In the genomic region with DNA sequence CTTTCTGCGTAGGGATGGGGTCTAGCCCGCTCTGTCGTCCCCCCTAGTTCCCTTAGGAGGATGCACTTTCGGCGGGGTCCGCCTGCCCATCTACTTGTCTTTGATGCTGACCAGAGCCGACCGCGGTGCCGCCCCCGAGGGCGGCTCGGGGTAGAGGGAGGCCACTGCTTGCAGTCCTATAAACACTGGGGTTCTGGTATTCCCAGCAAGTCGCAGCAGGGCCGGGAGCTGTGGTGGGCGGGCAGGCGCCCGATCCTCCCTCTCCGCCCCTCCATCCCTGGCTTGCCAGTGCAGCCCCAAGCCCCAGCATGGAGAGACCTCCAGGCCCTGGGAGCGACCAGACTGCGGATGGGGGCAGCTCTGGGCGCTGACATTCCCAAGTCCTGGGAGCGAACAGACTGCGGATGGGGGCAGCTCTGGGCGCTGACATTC, we compare ENCODE assay signal across 8 cellular contexts. TPM values are rescaled to one million over a fixed set of nuclear protein-coding genes. Genes with fewer than 3 reads are reported as not detected.
DNase-seq lines count a peak whose midpoint lies in the region; ATAC-seq and TF ChIP-seq lines count a peak whose summit lies in the region.

No MANE protein-coding gene starts in this region.

- peaks cover 3% of the 10 kb centered on the region; the same call in 1 of the 2 replicates for H3K4me1 ChIP-seq in iPS DF 6.9 (ENCODE audit: control insufficient read depth, insufficient read depth, low read length)

- no peak for ATAC-seq in activated CD4-positive, alpha-beta T cell treated with anti-CD3 and anti-CD28 coated beads for 36 hours
- no peak for ATAC-seq in activated B cell treated with CpG ODN at 0.5 μM for 24 hours (ENCODE audit: low read depth)
- ATAC-seq in stimulated activated effector memory CD8-positive, alpha-beta T cell treated with anti-CD3 and anti-CD28 coated beads, Interleukin-12 subunit alpha, Interleukin-12 subunit beta, amount 100 ng/mL, for 72 hours, result no peak
- ATAC-seq in GM18505 (IDR thresholded peaks at IDR 0.05; ENCODE audit: unreplicated experiment), result no peak
- ATAC-seq in GM21576 (IDR thresholded peaks at IDR 0.05; ENCODE audit: unreplicated experiment), result no peak

- intact Hi-C loops in activated CD4-positive, alpha-beta T cell treated with anti-CD3 and anti-CD28 coated beads for 36 hours (cut with DNase I, micrococcal nuclease), result loop anchor here (1.0 to 2.0 kb wide), 4 partner anchors 17 to 63 kb away; a partner anchor contains a TSS
- intact Hi-C loops in activated B cell treated with CpG ODN at 0.5 μM for 24 hours (cut with micrococcal nuclease), result loop anchor here (1.0 to 5.0 kb wide), 6 partner anchors 8 to 200 kb away; a partner anchor contains a TSS

- no CpG with 5 or more reads among the region's 25 CpGs for WGBS in iPS DF 6.9 (ENCODE audit: insufficient coverage, insufficient read length)

- CTCF ChIA-PET in activated CD4-positive, alpha-beta T cell treated with anti-CD3 and anti-CD28 coated beads for 36 hours (lab: Charles Lee), result interaction anchor here (0.9 to 2.4 kb wide), 4 partner anchors 20 to 419 kb away, joined by 3 to 9 read pairs (median 3); a partner anchor contains a TSS
- CTCF ChIA-PET in activated B cell treated with CpG ODN at 0.5 μM for 24 hours (lab: Charles Lee), result interaction anchor here (0.8 to 3.7 kb wide), 4 partner anchors 10 to 91 kb away, joined by 3 to 21 read pairs (median 10); no protein-coding TSS in a partner anchor

- peak overlapping the region; percentile 78; the same call in 1 of the 2 replicates for H3K4me3 ChIP-seq in iPS DF 6.9 (ENCODE audit: low read length)

- no peaks in the 10 kb centered on the region for H3K27me3 ChIP-seq in iPS DF 6.9 (ENCODE audit: control insufficient read depth, insufficient read depth, low read length)

- H3K36me3 ChIP-seq in iPS DF 6.9 (ENCODE audit: control insufficient read depth, insufficient read depth, low read length), result no peaks in the 10 kb centered on the region

- no peaks in the 10 kb centered on the region for H3K9me3 Mint-ChIP-seq in activated CD4-positive, alpha-beta T cell treated with anti-CD3 and anti-CD28 coated beads for 36 hours (ENCODE audit: low read depth)
- H3K9me3 Mint-ChIP-seq in activated B cell treated with CpG ODN at 0.5 μM for 24 hours, result no peaks in the 10 kb centered on the region
- no peaks in the 10 kb centered on the region for H3K9me3 Mint-ChIP-seq in stimulated activated effector memory CD8-positive, alpha-beta T cell treated with anti-CD3 and anti-CD28 coated beads, Interleukin-12 subunit alpha, Interleukin-12 subunit beta, amount 100 ng/mL, for 72 hours

- H3K27me3 Mint-ChIP-seq in activated CD4-positive, alpha-beta T cell treated with anti-CD3 and anti-CD28 coated beads for 36 hours, result no peaks in the 10 kb centered on the region
- no peaks in the 10 kb centered on the region for H3K27me3 Mint-ChIP-seq in activated B cell treated with CpG ODN at 0.5 μM for 24 hours

- no peaks in the 10 kb centered on the region for H3K9me3 ChIP-seq in iPS DF 6.9 (ENCODE audit: control insufficient read depth, insufficient read depth, low read length)

- H3K27ac ChIP-seq in iPS DF 6.9 (ENCODE audit: low read length), result no peak overlapping the region

- no peak overlapping the region for H3K27ac Mint-ChIP-seq in activated CD4-positive, alpha-beta T cell treated with anti-CD3 and anti-CD28 coated beads for 36 hours
- H3K27ac Mint-ChIP-seq in activated B cell treated with CpG ODN at 0.5 μM for 24 hours, result peak overlapping the region; percentile 80
- H3K27ac Mint-ChIP-seq in stimulated activated effector memory CD8-positive, alpha-beta T cell treated with anti-CD3 and anti-CD28 coated beads, Interleukin-12 subunit alpha, Interleukin-12 subunit beta, amount 100 ng/mL, for 72 hours, result peak overlapping the region; percentile 75

- peak overlapping the region; percentile 76 for H3K4me3 Mint-ChIP-seq in activated CD4-positive, alpha-beta T cell treated with anti-CD3 and anti-CD28 coated beads for 36 hours
- peak overlapping the region; percentile 93 for H3K4me3 Mint-ChIP-seq in activated B cell treated with CpG ODN at 0.5 μM for 24 hours
- H3K4me3 Mint-ChIP-seq in stimulated activated effector memory CD8-positive, alpha-beta T cell treated with anti-CD3 and anti-CD28 coated beads, Interleukin-12 subunit alpha, Interleukin-12 subunit beta, amount 100 ng/mL, for 72 hours, result peak overlapping the region; percentile 77

- no peak for DNase-seq in activated CD4-positive, alpha-beta T cell treated with anti-CD3 and anti-CD28 coated beads for 36 hours
- no peak for DNase-seq in activated CD4-positive, alpha-beta T cell treated with anti-CD3 and anti-CD28 coated beads, Interleukin-2, amount 50 U/mL, for 48 hours
- DNase-seq in activated B cell treated with CpG ODN at 0.5 μM for 24 hours (no peak), iPS DF 6.9 (ENCODE audit: low read depth, low spot score) (no peak), DMS79 (lab: John Stamatoyannopoulos, UW) (no peak)
- DNase-seq in stimulated activated effector memory CD8-positive, alpha-beta T cell treated with anti-CD3 and anti-CD28 coated beads, Interleukin-12 subunit alpha, Interleukin-12 subunit beta, amount 100 ng/mL, for 72 hours (ENCODE audit: low spot score in 2 of 2), result no peak

- TF ChIP-seq POLR2A in GM18505 (IDR thresholded peaks at IDR 0.05; ENCODE audit: borderline replicate concordance, extremely low read depth, insufficient read depth, insufficient read length), result no peak

- no peaks in the 10 kb centered on the region for H3K36me3 Mint-ChIP-seq in activated CD4-positive, alpha-beta T cell treated with anti-CD3 and anti-CD28 coated beads for 36 hours (ENCODE audit: low read depth)
- peaks cover 24% of the 10 kb centered on the region for H3K36me3 Mint-ChIP-seq in activated B cell treated with CpG ODN at 0.5 μM for 24 hours (ENCODE audit: low read depth)
- peaks cover 5% of the 10 kb centered on the region for H3K36me3 Mint-ChIP-seq in stimulated activated effector memory CD8-positive, alpha-beta T cell treated with anti-CD3 and anti-CD28 coated beads, Interleukin-12 subunit alpha, Interleukin-12 subunit beta, amount 100 ng/mL, for 72 hours

- TF ChIP-seq CTCF in activated B cell treated with CpG ODN at 0.5 μM for 24 hours (IDR thresholded peaks at IDR 0.05), result no peak

- POLR2A ChIA-PET in activated CD4-positive, alpha-beta T cell treated with anti-CD3 and anti-CD28 coated beads for 36 hours (lab: Charles Lee), result interaction anchor here (0.6 to 1.7 kb wide), 2 partner anchors 10 to 60 kb away, joined by 5 read pairs; no protein-coding TSS in a partner anchor
- POLR2A ChIA-PET in activated B cell treated with CpG ODN at 0.5 μM for 24 hours (lab: Charles Lee), result interaction anchor here (0.7 to 7.7 kb wide), 14 partner anchors 8 to 643 kb away, joined by 3 to 248 read pairs (median 8); a partner anchor contains a TSS

- peaks cover 14% of the 10 kb centered on the region for H3K4me1 Mint-ChIP-seq in activated CD4-positive, alpha-beta T cell treated with anti-CD3 and anti-CD28 coated beads for 36 hours
- peaks cover 78% of the 10 kb centered on the region for H3K4me1 Mint-ChIP-seq in activated B cell treated with CpG ODN at 0.5 μM for 24 hours
- peaks cover 30% of the 10 kb centered on the region for H3K4me1 Mint-ChIP-seq in stimulated activated effector memory CD8-positive, alpha-beta T cell treated with anti-CD3 and anti-CD28 coated beads, Interleukin-12 subunit alpha, Interleukin-12 subunit beta, amount 100 ng/mL, for 72 hours

RNA-seq across cellular contexts. Expression of a gene that starts 0.8 kb away (rescaled TPM):
- total RNA-seq in activated CD4-positive, alpha-beta T cell treated with anti-CD3 and anti-CD28 coated beads for 36 hours, result 10 to 100 TPM; 12.5 to 15.8 TPM
- 68.1 and 85.1 TPM in 2 replicates for total RNA-seq in activated B cell treated with CpG ODN at 0.5 μM for 24 hours

RNA-seq across cellular contexts. Expression of a gene that starts 31.8 kb away (rescaled TPM):
- total RNA-seq in activated CD4-positive, alpha-beta T cell treated with anti-CD3 and anti-CD28 coated beads for 36 hours, result 100 to 1,000 TPM; 135 to 140 TPM
- total RNA-seq in activated B cell treated with CpG ODN at 0.5 μM for 24 hours, result 96.6 and 105 TPM in 2 replicates

RNA-seq across cellular contexts. Expression of a gene that starts 32.0 kb away (rescaled TPM):
- total RNA-seq in activated CD4-positive, alpha-beta T cell treated with anti-CD3 and anti-CD28 coated beads for 36 hours, result 1 to 10 TPM; 5.6 to 6.6 TPM
- 6.1 and 6.2 TPM in 2 replicates for total RNA-seq in activated B cell treated with CpG ODN at 0.5 μM for 24 hours

RNA-seq across cellular contexts. Expression of a gene that starts 47.4 kb away (rescaled TPM):
- total RNA-seq in activated CD4-positive, alpha-beta T cell treated with anti-CD3 and anti-CD28 coated beads for 36 hours, result under 1 TPM; 0.39 to 0.46 TPM
- total RNA-seq in activated B cell treated with CpG ODN at 0.5 μM for 24 hours, result 0.49 and 2.2 TPM in 2 replicates
